In genomic region chr2:219159771-219160185, GRCh38 we compare ENCODE assay signal across 8 cellular contexts. TPM values are rescaled to one million over a fixed set of nuclear protein-coding genes. Genes with fewer than 3 reads are reported as not detected.
A peak's percentile ranks its signal among the peaks of the same experiment; 100 is the strongest.
DNase-seq lines count a peak whose midpoint lies in the region; ATAC-seq and TF ChIP-seq lines count a peak whose summit lies in the region.

No MANE protein-coding gene starts in this region.

- H3K36me3 ChIP-seq in breast epithelium: no peaks in the 10 kb centered on the region

- no peaks in the 10 kb centered on the region for H3K4me1 ChIP-seq in breast epithelium

- TF ChIP-seq POLR2A in breast epithelium (IDR thresholded peaks at IDR 0.05): no peak

- H3K4me1 Mint-ChIP-seq in naive thymus-derived CD8-positive, alpha-beta T cell: peaks cover 16 to 35% (median 17%) of the 10 kb centered on the region in 4 donors

- no peak for TF ChIP-seq CTCF in breast epithelium (IDR thresholded peaks at IDR 0.05)

- peak; percentile 17 for DNase-seq in ELR (ENCODE audit: low read depth)
- no peak for DNase-seq in breast epithelium (ENCODE audit: low spot score in 2 of 2)
- no peak for DNase-seq in naive thymus-derived CD8-positive, alpha-beta T cell
- no peak for DNase-seq in stimulated activated CD4-positive, alpha-beta T cell treated with anti-CD3 and anti-CD28 coated beads, Interleukin-2, amount 100 ng/mL, for 24 hours
- no peak for DNase-seq in NCI-H345 treated with DMSO at 0.1 percent for 48 hours (lab: John Stamatoyannopoulos, UW; ENCODE audit: unreplicated experiment)
- DNase-seq in NCI-H524 treated with DMSO at 0.1 percent for 48 hours (lab: John Stamatoyannopoulos, UW): no peak
- DNase-seq in D341Med (ENCODE audit: low spot score): no peak

- intact Hi-C loops in breast epithelium (cut with DNase I; ENCODE audit: low total_unique reads): no loop called here

- ATAC-seq in HG03571 (IDR thresholded peaks at IDR 0.05; ENCODE audit: unreplicated experiment): peak; percentile 5
- no peak for ATAC-seq in naive thymus-derived CD8-positive, alpha-beta T cell

- no peaks in the 10 kb centered on the region for H3K27me3 ChIP-seq in breast epithelium

- H3K27me3 Mint-ChIP-seq in naive thymus-derived CD8-positive, alpha-beta T cell: no peaks in the 10 kb centered on the region

- H3K4me3 ChIP-seq in breast epithelium: peak overlapping the region; percentile 67 to 86 (median 72)

- POLR2A ChIA-PET in naive thymus-derived CD8-positive, alpha-beta T cell (lab: Charles Lee): interaction anchor here (0.6 to 5.6 kb wide), 17 partner anchors 10 to 136 kb away, joined by 3 to 30 read pairs (median 5); partner anchors contain the start of genes ANKZF1, ATG9A, CNPPD1 and DNAJB2

- no peaks in the 10 kb centered on the region for H3K9me3 Mint-ChIP-seq in naive thymus-derived CD8-positive, alpha-beta T cell

- H3K27ac Mint-ChIP-seq in naive thymus-derived CD8-positive, alpha-beta T cell: peak overlapping the region; percentile 76 to 99 (median 97)

- H3K9me3 ChIP-seq in breast epithelium: no peaks in the 10 kb centered on the region

- H3K4me3 Mint-ChIP-seq in naive thymus-derived CD8-positive, alpha-beta T cell: peak overlapping the region; percentile 86 to 99 (median 93)

- H3K27ac ChIP-seq in breast epithelium: peak overlapping the region; percentile 88 to 95

- H3K36me3 Mint-ChIP-seq in naive thymus-derived CD8-positive, alpha-beta T cell: peaks cover 2 to 27% (median 12%) of the 10 kb centered on the region in 3 donors

RNA-seq across cellular contexts. Expression of gene NHEJ1, which starts 0.8 kb away (rescaled TPM):
- total RNA-seq in breast epithelium: 10 to 100 TPM; 13.4 to 19.8 (median 17.6) TPM
- 10 to 100 TPM; 17.0 to 20.1 TPM for total RNA-seq in naive thymus-derived CD8-positive, alpha-beta T cell
- 10 to 100 TPM; 16.6 to 29.1 (median 23.0) TPM for polyA plus RNA-seq in naive thymus-derived CD8-positive, alpha-beta T cell

RNA-seq across cellular contexts. Expression of gene SLC23A3, which starts 10.1 kb away (rescaled TPM):
- 1 to 10 TPM in 2 of 3 donors, under 1 TPM in 1; 0.48 to 3.4 (median 2.0) TPM for total RNA-seq in breast epithelium
- total RNA-seq in naive thymus-derived CD8-positive, alpha-beta T cell: 1 to 10 TPM; 2.7 to 3.3 TPM
- polyA plus RNA-seq in naive thymus-derived CD8-positive, alpha-beta T cell: not detected

RNA-seq across cellular contexts. Expression of gene CNPPD1, which starts 16.9 kb away (rescaled TPM):
- total RNA-seq in breast epithelium: 10 to 100 TPM; 37.0 to 60.3 (median 37.2) TPM
- total RNA-seq in naive thymus-derived CD8-positive, alpha-beta T cell: 10 to 100 TPM; 59.1 to 64.1 TPM
- polyA plus RNA-seq in naive thymus-derived CD8-positive, alpha-beta T cell: 10 to 100 TPM; 45.8 to 59.8 (median 50.4) TPM

RNA-seq across cellular contexts. Expression of gene RETREG2, which starts 18.3 kb away (rescaled TPM):
- 10 to 100 TPM; 58.7 to 79.7 (median 66.3) TPM for total RNA-seq in breast epithelium
- 100 to 1,000 TPM; 110 to 113 TPM for total RNA-seq in naive thymus-derived CD8-positive, alpha-beta T cell
- 10 to 100 TPM; 52.0 to 64.3 (median 57.6) TPM for polyA plus RNA-seq in naive thymus-derived CD8-positive, alpha-beta T cell

RNA-seq across cellular contexts. Expression of gene ZFAND2B, which starts 46.8 kb away (rescaled TPM):
- total RNA-seq in breast epithelium: 10 to 100 TPM; 43.6 to 52.0 (median 45.0) TPM
- total RNA-seq in naive thymus-derived CD8-positive, alpha-beta T cell: 10 to 100 TPM; 69.6 to 81.9 TPM
- 10 to 100 TPM; 78.1 to 85.1 (median 78.1) TPM for polyA plus RNA-seq in naive thymus-derived CD8-positive, alpha-beta T cell
